Comparison of ENCODE assay signal across 17 cellular contexts in the genomic region with DNA sequence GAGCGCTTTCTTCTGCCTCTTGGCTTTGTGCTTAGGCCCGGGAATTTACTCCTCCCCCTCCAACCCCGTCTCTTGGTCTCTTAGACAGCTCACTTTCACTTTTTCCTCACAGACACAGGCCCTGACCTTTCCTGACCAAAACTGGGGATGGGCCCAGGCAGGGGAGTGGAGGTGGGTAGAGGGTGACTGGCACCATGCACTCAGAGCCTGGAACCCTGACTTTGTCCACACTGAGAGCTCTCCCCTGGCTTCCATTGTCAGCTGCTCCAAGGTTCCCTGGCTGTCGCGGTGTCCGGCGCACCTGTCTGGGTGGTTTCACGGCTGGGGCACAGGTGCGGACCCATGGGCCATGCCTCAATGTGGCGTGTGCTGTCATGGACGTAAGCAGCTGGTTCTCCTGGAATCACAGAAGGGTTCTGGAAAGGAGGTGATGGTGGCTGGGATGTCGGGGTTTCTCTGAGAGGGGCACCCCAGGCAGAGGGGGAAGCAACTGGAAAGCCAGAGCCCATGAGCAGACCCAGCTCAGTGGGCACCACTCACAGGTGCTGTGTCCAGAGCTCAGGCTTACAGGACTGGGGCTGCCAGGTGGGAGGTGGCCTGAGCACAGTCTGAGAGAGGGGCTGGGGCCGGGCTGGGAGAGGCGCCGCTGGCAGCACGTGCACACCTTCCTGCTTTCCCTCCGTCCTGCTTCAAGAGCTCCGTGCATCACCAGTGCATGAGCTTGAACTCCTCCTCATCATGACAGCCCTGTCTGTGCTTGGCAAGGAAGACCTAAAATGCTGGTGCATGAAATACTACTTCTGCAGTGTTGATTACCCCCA. TPM values are rescaled to one million over a fixed set of nuclear protein-coding genes. Genes with fewer than 3 reads are reported as not detected.
DNase-seq lines count a peak whose midpoint lies in the region; ATAC-seq and TF ChIP-seq lines count a peak whose summit lies in the region.
"Had no signal": no experiment of that assay in that cellular context is flagged by ENCODE, and none has a peak within 500 bp of the region (broad histone marks: within the 10 kb centered on the region; RNA-seq: fewer than 3 reads in every experiment).

No MANE protein-coding gene starts in this region.

- no peaks in the 10 kb centered on the region for H3K27me3 Mint-ChIP-seq in activated naive CD4-positive, alpha-beta T cell treated with anti-CD3 and anti-CD28 coated beads for 36 hours (ENCODE audit: low read depth)
- H3K27me3 Mint-ChIP-seq in activated naive CD4-positive, alpha-beta T cell treated with anti-CD3 and anti-CD28 coated beads, Interleukin-2, amount 10 ng/mL, durations not matched to agents 7 days and 5 days = no peaks in the 10 kb centered on the region
- H3K27me3 Mint-ChIP-seq in activated CD8-positive, alpha-beta T cell treated with anti-CD3 and anti-CD28 coated beads for 36 hours = no peaks in the 10 kb centered on the region
- no peaks in the 10 kb centered on the region for H3K27me3 Mint-ChIP-seq in stimulated activated naive CD8-positive, alpha-beta T cell treated with anti-CD3 and anti-CD28 coated beads, Interleukin-15, Interleukin-2, amounts not matched to agents 100 ng/mL and 50 ng/mL, for 24 hours

- no peak overlapping the region for H3K4me3 ChIP-seq in lower lobe of right lung
- H3K4me3 ChIP-seq: pancreas, tibial artery had no signal

- H3K4me3 Mint-ChIP-seq in activated naive CD4-positive, alpha-beta T cell treated with anti-CD3 and anti-CD28 coated beads for 36 hours = no peak overlapping the region
- no peak overlapping the region for H3K4me3 Mint-ChIP-seq in activated naive CD4-positive, alpha-beta T cell treated with anti-CD3 and anti-CD28 coated beads, Interleukin-2, amount 10 ng/mL, durations not matched to agents 7 days and 5 days
- H3K4me3 Mint-ChIP-seq in activated CD8-positive, alpha-beta T cell treated with anti-CD3 and anti-CD28 coated beads for 36 hours = no peak overlapping the region
- H3K4me3 Mint-ChIP-seq in stimulated activated naive CD8-positive, alpha-beta T cell treated with anti-CD3 and anti-CD28 coated beads, Interleukin-15, Interleukin-2, amounts not matched to agents 100 ng/mL and 50 ng/mL, for 24 hours = no peak overlapping the region

- CTCF ChIA-PET in activated naive CD4-positive, alpha-beta T cell treated with anti-CD3 and anti-CD28 coated beads for 36 hours (lab: Charles Lee) = interaction anchor here (0.9 kb wide), 1 partner anchor 17 kb away, joined by 4 read pairs; no protein-coding TSS in a partner anchor
- CTCF ChIA-PET in activated naive CD4-positive, alpha-beta T cell treated with anti-CD3 and anti-CD28 coated beads, Interleukin-2, amount 10 ng/mL, durations not matched to agents 7 days and 5 days (lab: Charles Lee) = no interaction called here
- CTCF ChIA-PET in activated CD8-positive, alpha-beta T cell treated with anti-CD3 and anti-CD28 coated beads for 36 hours (lab: Charles Lee) = interaction anchor here (1.1 to 2.9 kb wide), 2 partner anchors 11 to 53 kb away, joined by 3 to 8 read pairs; no protein-coding TSS in a partner anchor

- DNase-seq in activated naive CD4-positive, alpha-beta T cell treated with anti-CD3 and anti-CD28 coated beads for 36 hours = no peak
- DNase-seq in activated naive CD4-positive, alpha-beta T cell treated with anti-CD3 and anti-CD28 coated beads, Interleukin-2, amount 10 ng/mL, durations not matched to agents 7 days and 5 days = no peak
- no peak for DNase-seq in activated CD8-positive, alpha-beta T cell treated with anti-CD3 and anti-CD28 coated beads for 36 hours
- DNase-seq in lower lobe of right lung (no peak), SKM-1 (lab: John Stamatoyannopoulos, UW; ENCODE audit: unreplicated experiment) (no peak), NCI-H2196 treated with DMSO at 0.1 percent for 48 hours (lab: John Stamatoyannopoulos, UW; ENCODE audit: unreplicated experiment) (no peak)
- DNase-seq: activated CD8-positive, alpha-beta memory T cell treated with anti-CD3 and anti-CD28 coated beads, Interleukin-2, amount 50 U/mL, for 48 hours; DMS53; Kasumi-1; mammary epithelial cell; NCI-H1694; tibial artery had no signal

- TF ChIP-seq CTCF in activated CD8-positive, alpha-beta T cell treated with anti-CD3 and anti-CD28 coated beads for 36 hours (IDR thresholded peaks at IDR 0.05) = no peak
- no peak for TF ChIP-seq CTCF in lower lobe of right lung (IDR thresholded peaks at IDR 0.05)

- no peak for ATAC-seq in activated CD8-positive, alpha-beta T cell treated with anti-CD3 and anti-CD28 coated beads for 36 hours
- ATAC-seq in lower lobe of right lung (peak in 1 of 2 donors; percentile 36), HG03432 (IDR thresholded peaks at IDR 0.05; ENCODE audit: unreplicated experiment) (no peak)

- peaks cover 36% of the 10 kb centered on the region for H3K36me3 ChIP-seq in lower lobe of right lung

- peaks cover 35% of the 10 kb centered on the region for H3K4me1 ChIP-seq in lower lobe of right lung
- H3K4me1 ChIP-seq: pancreas, tibial artery had no signal

- H3K9me3 ChIP-seq in lower lobe of right lung = no peaks in the 10 kb centered on the region
- H3K9me3 ChIP-seq: pancreas, tibial artery had no signal

- peaks cover 29% of the 10 kb centered on the region for H3K36me3 Mint-ChIP-seq in activated naive CD4-positive, alpha-beta T cell treated with anti-CD3 and anti-CD28 coated beads for 36 hours (ENCODE audit: low read depth)
- peaks cover 44% of the 10 kb centered on the region for H3K36me3 Mint-ChIP-seq in activated naive CD4-positive, alpha-beta T cell treated with anti-CD3 and anti-CD28 coated beads, Interleukin-2, amount 10 ng/mL, durations not matched to agents 7 days and 5 days
- H3K36me3 Mint-ChIP-seq in activated CD8-positive, alpha-beta T cell treated with anti-CD3 and anti-CD28 coated beads for 36 hours (ENCODE audit: low read depth) = peaks cover 25% of the 10 kb centered on the region
- peaks cover 52% of the 10 kb centered on the region for H3K36me3 Mint-ChIP-seq in stimulated activated naive CD8-positive, alpha-beta T cell treated with anti-CD3 and anti-CD28 coated beads, Interleukin-15, Interleukin-2, amounts not matched to agents 100 ng/mL and 50 ng/mL, for 24 hours (ENCODE audit: low read depth)

- POLR2A ChIA-PET in activated CD8-positive, alpha-beta T cell treated with anti-CD3 and anti-CD28 coated beads for 36 hours (lab: Charles Lee) = interaction anchor here (0.7 to 1.0 kb wide), 3 partner anchors 16 to 22 kb away, joined by 3 to 4 read pairs (median 3); no protein-coding TSS in a partner anchor

- H3K27me3 ChIP-seq in lower lobe of right lung (ENCODE audit: low read depth) = no peaks in the 10 kb centered on the region
- H3K27me3 ChIP-seq: pancreas, tibial artery had no signal

- H3K27ac Mint-ChIP-seq in activated naive CD4-positive, alpha-beta T cell treated with anti-CD3 and anti-CD28 coated beads for 36 hours = peak overlapping the region; percentile 32
- no peak overlapping the region for H3K27ac Mint-ChIP-seq in activated naive CD4-positive, alpha-beta T cell treated with anti-CD3 and anti-CD28 coated beads, Interleukin-2, amount 10 ng/mL, durations not matched to agents 7 days and 5 days
- peak overlapping the region; percentile 78 for H3K27ac Mint-ChIP-seq in activated CD8-positive, alpha-beta T cell treated with anti-CD3 and anti-CD28 coated beads for 36 hours
- peak overlapping the region; percentile 90 for H3K27ac Mint-ChIP-seq in stimulated activated naive CD8-positive, alpha-beta T cell treated with anti-CD3 and anti-CD28 coated beads, Interleukin-15, Interleukin-2, amounts not matched to agents 100 ng/mL and 50 ng/mL, for 24 hours

- peak overlapping the region; percentile 49 for H3K27ac ChIP-seq in lower lobe of right lung
- H3K27ac ChIP-seq: pancreas, RWPE1, tibial artery had no signal

- H3K4me1 Mint-ChIP-seq in activated naive CD4-positive, alpha-beta T cell treated with anti-CD3 and anti-CD28 coated beads for 36 hours (ENCODE audit: low read depth) = peaks cover 56% of the 10 kb centered on the region
- H3K4me1 Mint-ChIP-seq in activated naive CD4-positive, alpha-beta T cell treated with anti-CD3 and anti-CD28 coated beads, Interleukin-2, amount 10 ng/mL, durations not matched to agents 7 days and 5 days = peaks cover 40% of the 10 kb centered on the region
- H3K4me1 Mint-ChIP-seq in activated CD8-positive, alpha-beta T cell treated with anti-CD3 and anti-CD28 coated beads for 36 hours (ENCODE audit: low read depth) = peaks cover 57% of the 10 kb centered on the region
- peaks cover 61% of the 10 kb centered on the region for H3K4me1 Mint-ChIP-seq in stimulated activated naive CD8-positive, alpha-beta T cell treated with anti-CD3 and anti-CD28 coated beads, Interleukin-15, Interleukin-2, amounts not matched to agents 100 ng/mL and 50 ng/mL, for 24 hours (ENCODE audit: low read depth)

- H3K9me3 Mint-ChIP-seq in activated naive CD4-positive, alpha-beta T cell treated with anti-CD3 and anti-CD28 coated beads for 36 hours = no peaks in the 10 kb centered on the region
- H3K9me3 Mint-ChIP-seq in activated naive CD4-positive, alpha-beta T cell treated with anti-CD3 and anti-CD28 coated beads, Interleukin-2, amount 10 ng/mL, durations not matched to agents 7 days and 5 days = no peaks in the 10 kb centered on the region
- H3K9me3 Mint-ChIP-seq in activated CD8-positive, alpha-beta T cell treated with anti-CD3 and anti-CD28 coated beads for 36 hours = no peaks in the 10 kb centered on the region
- no peaks in the 10 kb centered on the region for H3K9me3 Mint-ChIP-seq in stimulated activated naive CD8-positive, alpha-beta T cell treated with anti-CD3 and anti-CD28 coated beads, Interleukin-15, Interleukin-2, amounts not matched to agents 100 ng/mL and 50 ng/mL, for 24 hours

- intact Hi-C loops in activated naive CD4-positive, alpha-beta T cell treated with anti-CD3 and anti-CD28 coated beads for 36 hours (cut with micrococcal nuclease) = no loop called here
- intact Hi-C loops in activated CD8-positive, alpha-beta T cell treated with anti-CD3 and anti-CD28 coated beads for 36 hours (cut with micrococcal nuclease) = no loop called here
- intact Hi-C loops in lower lobe of right lung (cut with DNase I) = no loop called here

RNA-seq across cellular contexts. Expression of a gene that starts 28.0 kb away (rescaled TPM):
- total RNA-seq in activated naive CD4-positive, alpha-beta T cell treated with anti-CD3 and anti-CD28 coated beads for 36 hours = not detected
- total RNA-seq in activated CD8-positive, alpha-beta T cell treated with anti-CD3 and anti-CD28 coated beads for 36 hours = not detected
- total RNA-seq in lower lobe of right lung = not detected
- total RNA-seq: dermis microvascular lymphatic vessel endothelial cell, mammary epithelial cell had no signal
